ENCODE assay signal across 1 cellular context in genomic region chr16:49810769-49811315, GRCh38.
TF ChIP-seq lines count a peak whose summit lies in the region.

No MANE protein-coding gene starts in this region.

TF ChIP-seq in HEK293, 187 proteins besides CTCF, POLR2A, EP300 and RAD21 (continued from another document):
- TF ChIP-seq ZNF280D (tag by site-specific recombination; IDR thresholded peaks at IDR 0.05) (no peak), GLIS2 (tag by site-specific recombination; IDR thresholded peaks at IDR 0.05) (peak; percentile 47; the same call in 1 of the 2 replicates), FEZF1 (tag by site-specific recombination; IDR thresholded peaks at IDR 0.05) (no peak), ZNF302 (tag by site-specific recombination; IDR thresholded peaks at IDR 0.05; ENCODE audit: low read depth) (no peak), SCRT2 (tag by site-specific recombination; IDR thresholded peaks at IDR 0.05) (no peak), ZNF544 (tag by site-specific recombination; IDR thresholded peaks at IDR 0.05) (no peak), ZNF341 (tag by site-specific recombination; IDR thresholded peaks at IDR 0.05; ENCODE audit: low read depth) (no peak), ZNF513 (tag by site-specific recombination; IDR thresholded peaks at IDR 0.05) (no peak), ZNF792 (tag by site-specific recombination; IDR thresholded peaks at IDR 0.05) (no peak)
